18 cellular contexts compared by ENCODE assay signal in genomic region chr3:96266395-96267187, GRCh38.
A peak's percentile ranks its signal among the peaks of the same experiment; 100 is the strongest.
DNase-seq lines count a peak whose midpoint lies in the region; ATAC-seq and TF ChIP-seq lines count a peak whose summit lies in the region.
"Had no signal": no experiment of that assay in that cellular context is flagged by ENCODE, and none has a peak within 500 bp of the region (broad histone marks: within the 10 kb centered on the region; RNA-seq: fewer than 3 reads in every experiment).

No MANE protein-coding gene starts in this region.

- DNase-seq in HuH-7.5 (ENCODE audit: low spot score) (peak; percentile 6), body of pancreas (peak; percentile 19 to 70 (median 57)), heart right ventricle (no peak), skeletal muscle cell (ENCODE audit: low read depth) (peak; percentile 1), upper lobe of right lung (no peak), chondrocyte (ENCODE audit: low spot score) (no peak)
- DNase-seq: activated CD4-positive, alpha-beta memory T cell treated with anti-CD3 and anti-CD28 coated beads, Interleukin-2, amount 10 ng/mL, durations not matched to agents 7 days and 5 days; cortex of kidney; esophagus squamous epithelium; natural killer cell; NCI-H2081 treated with DMSO at 0.1 percent for 48 hours; Peyer's patch; stimulated activated CD4-positive, alpha-beta T cell treated with anti-CD3 and anti-CD28 coated beads, Interleukin-2, amount 100 ng/mL, for 48 hours had no signal

- no peak for TF ChIP-seq POLR2A in body of pancreas (IDR thresholded peaks at IDR 0.05)

- H3K9me3 Mint-ChIP-seq in chondrocyte (ENCODE audit: low read depth): peaks cover 11% of the 10 kb centered on the region
- H3K9me3 Mint-ChIP-seq: activated T-helper 1 cell treated with anti-CD3 and anti-CD28 coated beads, Interleukin-12 subunit alpha, Interleukin-12 subunit beta, Interleukin-2, Interleukin-4 antibody, amounts not matched to agents 30 ng/mL and 10 ng/mL and 1 ng/mL, durations not matched to agents 14 hours and 24 hours and 36 hours had no signal

- TF ChIP-seq CTCF in body of pancreas (IDR thresholded peaks at IDR 0.05) (no peak), heart right ventricle (IDR thresholded peaks at IDR 0.05) (no peak), upper lobe of right lung (IDR thresholded peaks at IDR 0.05) (no peak), chondrocyte (IDR thresholded peaks at IDR 0.05) (no peak)

- ATAC-seq in body of pancreas: peak; percentile 98
- peak; percentile 34 to 98 (median 62) for ATAC-seq in heart right ventricle
- ATAC-seq in HG03108 (IDR thresholded peaks at IDR 0.05; ENCODE audit: unreplicated experiment): no peak
- ATAC-seq in upper lobe of right lung: no peak
- ATAC-seq in HG02798 (IDR thresholded peaks at IDR 0.05; ENCODE audit: poor library complexity, unreplicated experiment): no peak
- ATAC-seq: natural killer cell had no signal

- H3K4me1 ChIP-seq in body of pancreas (peaks cover 15% of the 10 kb centered on the region), heart right ventricle (peaks cover 0 to 20% (median 7%) of the 10 kb centered on the region in 9 donors), upper lobe of right lung (no peaks in the 10 kb centered on the region)
- H3K4me1 ChIP-seq: adrenal gland, esophagus squamous epithelium, Peyer's patch had no signal

- H3K36me3 Mint-ChIP-seq in chondrocyte (ENCODE audit: low read depth): no peaks in the 10 kb centered on the region

- H3K36me3 ChIP-seq in body of pancreas (replicated peaks in 1 of 2; ENCODE audit: insufficient read depth in 1 of 2, low read depth in 2 of 2): no peaks in the 10 kb centered on the region
- no peaks in the 10 kb centered on the region for H3K36me3 ChIP-seq in heart right ventricle
- H3K36me3 ChIP-seq in upper lobe of right lung: no peaks in the 10 kb centered on the region
- H3K36me3 ChIP-seq: adrenal gland, esophagus squamous epithelium, Peyer's patch had no signal

- no peak overlapping the region for H3K27ac Mint-ChIP-seq in chondrocyte (ENCODE audit: unreplicated experiment)
- H3K27ac Mint-ChIP-seq: activated CD4-positive, alpha-beta memory T cell treated with anti-CD3 and anti-CD28 coated beads, Interleukin-2, amount 10 ng/mL, durations not matched to agents 7 days and 5 days; activated T-helper 1 cell treated with anti-CD3 and anti-CD28 coated beads, Interleukin-12 subunit alpha, Interleukin-12 subunit beta, Interleukin-2, Interleukin-4 antibody, amounts not matched to agents 30 ng/mL and 10 ng/mL and 1 ng/mL, durations not matched to agents 14 hours and 24 hours and 36 hours; B cell; natural killer cell had no signal

- H3K9me3 ChIP-seq in body of pancreas (no peaks in the 10 kb centered on the region), heart right ventricle (peaks cover 0 to 7% (median 0%) of the 10 kb centered on the region in 11 donors), upper lobe of right lung (no peaks in the 10 kb centered on the region)
- H3K9me3 ChIP-seq: adrenal gland, esophagus squamous epithelium, Peyer's patch had no signal

- H3K4me1 Mint-ChIP-seq in chondrocyte (ENCODE audit: low read depth): peaks cover 3% of the 10 kb centered on the region
- H3K4me1 Mint-ChIP-seq: activated CD4-positive, alpha-beta memory T cell treated with anti-CD3 and anti-CD28 coated beads, Interleukin-2, amount 10 ng/mL, durations not matched to agents 7 days and 5 days; B cell; natural killer cell had no signal

- H3K27ac ChIP-seq in body of pancreas (peak overlapping the region in 2 of 4 donors; percentile 37 to 43), heart right ventricle (peak overlapping the region in 1 of 10 donors; percentile 22), upper lobe of right lung (no peak overlapping the region)
- H3K27ac ChIP-seq: adrenal gland, esophagus squamous epithelium, Peyer's patch had no signal

- H3K27me3 ChIP-seq in body of pancreas (no peaks in the 10 kb centered on the region), heart right ventricle (no peaks in the 10 kb centered on the region), upper lobe of right lung (no peaks in the 10 kb centered on the region)
- H3K27me3 ChIP-seq: adrenal gland, esophagus squamous epithelium, Peyer's patch had no signal

- H3K4me3 Mint-ChIP-seq in chondrocyte (ENCODE audit: unreplicated experiment): no peak overlapping the region
- H3K4me3 Mint-ChIP-seq: activated CD4-positive, alpha-beta memory T cell treated with anti-CD3 and anti-CD28 coated beads, Interleukin-2, amount 10 ng/mL, durations not matched to agents 7 days and 5 days; activated T-helper 1 cell treated with anti-CD3 and anti-CD28 coated beads, Interleukin-12 subunit alpha, Interleukin-12 subunit beta, Interleukin-2, Interleukin-4 antibody, amounts not matched to agents 30 ng/mL and 10 ng/mL and 1 ng/mL, durations not matched to agents 14 hours and 24 hours and 36 hours; B cell; natural killer cell had no signal

- H3K27me3 Mint-ChIP-seq in chondrocyte (ENCODE audit: low read depth): no peaks in the 10 kb centered on the region
- H3K27me3 Mint-ChIP-seq: activated CD4-positive, alpha-beta memory T cell treated with anti-CD3 and anti-CD28 coated beads, Interleukin-2, amount 10 ng/mL, durations not matched to agents 7 days and 5 days; B cell had no signal

- H3K4me3 ChIP-seq in body of pancreas (no peak overlapping the region), heart right ventricle (no peak overlapping the region), skeletal muscle cell (ENCODE audit: low read depth, low read length) (no peak overlapping the region), upper lobe of right lung (no peak overlapping the region)
- H3K4me3 ChIP-seq: adrenal gland, esophagus squamous epithelium, Peyer's patch had no signal

- intact Hi-C loops in body of pancreas (cut with DNase I) (no loop called here), heart right ventricle (cut with DNase I) (no loop called here), upper lobe of right lung (cut with DNase I) (no loop called here)

- 18% methylated on average over 3 of the region's 3 CpGs for WGBS in body of pancreas, 2 donors
- 19 to 27% methylated on average over 3 of the region's 3 CpGs for WGBS in heart right ventricle, 2 donors

Comparison
In these comparisons a context has a peak if more than half of its experiments do, and no peak if none do; other contexts are left out.
1. DNase-seq: peak in HuH-7.5 (single experiment), body of pancreas (4 of 4) and skeletal muscle cell (single experiment); none in heart right ventricle (0 of 2), upper lobe of right lung (single experiment) and chondrocyte (single experiment).
2. ATAC-seq: peak in body of pancreas (single experiment) and heart right ventricle (8 of 8); none in HG03108 (single experiment), upper lobe of right lung (single experiment) and HG02798 (single experiment).